In the genomic region with DNA sequence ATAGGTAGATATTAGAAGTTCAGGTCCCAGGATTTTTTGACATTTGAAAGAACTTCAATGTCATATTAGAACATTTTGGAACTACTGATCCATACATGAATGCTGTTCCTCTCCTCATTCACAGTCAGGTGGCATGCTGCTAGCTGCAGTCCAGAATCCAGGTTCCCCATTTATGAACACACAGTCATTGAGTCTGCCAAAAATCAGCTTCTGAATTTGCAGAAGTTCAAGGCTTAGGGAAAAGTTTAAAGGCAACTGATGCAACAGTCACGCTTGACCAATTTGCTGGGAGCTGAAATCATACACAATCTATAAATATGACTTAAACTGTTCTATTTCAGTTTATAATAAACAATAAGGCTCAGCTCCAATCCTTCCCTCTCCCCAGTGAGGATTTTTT, we compare ENCODE assay signal across 19 cellular contexts. TPM values are rescaled to one million over a fixed set of nuclear protein-coding genes. Genes with fewer than 3 reads are reported as not detected.
"Had no signal": no experiment of that assay in that cellular context is flagged by ENCODE, and none has a peak within 500 bp of the region (broad histone marks: within the 10 kb centered on the region; RNA-seq: fewer than 3 reads in every experiment).

No MANE protein-coding gene starts in this region.

- H3K27me3 ChIP-seq: heart right ventricle, neural progenitor cell, ovary, suprapubic skin had no signal

- H3K36me3 ChIP-seq: heart right ventricle, neural progenitor cell, ovary, suprapubic skin had no signal

- DNase-seq: activated CD4-positive, alpha-beta T cell treated with anti-CD3 and anti-CD28 coated beads for 1 hour; activated CD4-positive, alpha-beta T cell treated with anti-CD3 and anti-CD28 coated beads, Interleukin-2, amount 50 U/mL, for 48 hours; activated CD8-positive, alpha-beta memory T cell treated with anti-CD3 and anti-CD28 coated beads, Interleukin-2, amount 10 ng/mL, durations not matched to agents 7 days and 5 days; activated naive CD4-positive, alpha-beta T cell treated with anti-CD3 and anti-CD28 coated beads, Interleukin-2, amount 50 U/mL, for 16 hours; activated T-cell treated with anti-CD3 and anti-CD28 coated beads, Interleukin-2, amount 50 U/mL, for 1 hour; dermis blood vessel endothelial cell; heart right ventricle; left cardiac atrium; naive B cell; ovary; trophoblast cell had no signal

- H2AFZ ChIP-seq: neural progenitor cell had no signal

- ATAC-seq: activated CD8-positive, alpha-beta memory T cell treated with anti-CD3 and anti-CD28 coated beads, Interleukin-2, amount 10 ng/mL, durations not matched to agents 7 days and 5 days; heart right ventricle; left cardiac atrium; sciatic nerve had no signal

- H3K4me3 ChIP-seq: heart right ventricle, neural progenitor cell, ovary, suprapubic skin had no signal

- H3K9ac ChIP-seq: neural progenitor cell had no signal

- FAIRE-seq: frontal cortex had no signal

- H3K9me3 ChIP-seq: heart right ventricle, ovary, suprapubic skin had no signal

- H3K4me1 ChIP-seq: heart right ventricle had no signal

- H3K27ac ChIP-seq: epithelial cell of prostate, heart right ventricle, neural progenitor cell, ovary, suprapubic skin had no signal

- H3K4me2 ChIP-seq: neural progenitor cell had no signal

RNA-seq across cellular contexts. Expression of a gene that starts 17.3 kb away (rescaled TPM):
- total RNA-seq: activated CD8-positive, alpha-beta memory T cell treated with anti-CD3 and anti-CD28 coated beads, Interleukin-2, amount 10 ng/mL, durations not matched to agents 7 days and 5 days; chondrocyte; dermis blood vessel endothelial cell; lung microvascular endothelial cell; pulmonary artery endothelial cell; sciatic nerve; suprapubic skin had no signal
- polyA plus RNA-seq: ovary had no signal
